Comparison of ENCODE assay signal across 8 cellular contexts in genomic region chr7:44046321-44047061, GRCh38. TPM values are rescaled to one million over a fixed set of nuclear protein-coding genes. Genes with fewer than 3 reads are reported as not detected.
DNase-seq lines count a peak whose midpoint lies in the region; ATAC-seq, FAIRE-seq and TF ChIP-seq lines count a peak whose summit lies in the region.

No MANE protein-coding gene starts in this region.

- WGBS in liver = 78% methylated on average over 8 of the region's 8 CpGs
- over 99% methylated on average over 8 of the region's 8 CpGs for WGBS in HepG2 (ENCODE audit: low lambda C conversion rate)
- 81% methylated on average over 8 of the region's 8 CpGs for WGBS in prostate gland

- peaks cover 68% of the 10 kb centered on the region for H3K4me1 Mint-ChIP-seq in activated CD4-positive, alpha-beta T cell treated with anti-CD3 and anti-CD28 coated beads, Interleukin-2, amount 10 ng/mL, durations not matched to agents 7 days and 5 days
- peaks cover 37 to 42% of the 10 kb centered on the region in 2 donors for H3K4me1 Mint-ChIP-seq in natural killer cell treated with Interleukin-12 subunit alpha and Interleukin-12 subunit beta and Interleukin-15 and Interleukin-18, amount 100 ng/mL, for 72 hours (ENCODE audit: low read depth in 2 of 2)

- DNase-seq in HepG2 (ENCODE audit: low spot score) (no peak), prostate gland (ENCODE audit: low spot score) (no peak), 8988T (no peak), HPDE6-E6E7 (ENCODE audit: extremely low spot score) (no peak)
- peak; percentile 48 for DNase-seq in activated CD4-positive, alpha-beta T cell treated with anti-CD3 and anti-CD28 coated beads, Interleukin-2, amount 10 ng/mL, durations not matched to agents 7 days and 5 days
- no peak for DNase-seq in natural killer cell treated with Interleukin-12 subunit alpha and Interleukin-12 subunit beta and Interleukin-15 and Interleukin-18, amount 100 ng/mL, for 72 hours (ENCODE audit: low spot score)

- peak overlapping the region; percentile 55 to 91 for H3K27ac ChIP-seq in liver (ENCODE audit: low read depth in 1 of 2, low read length in 2 of 2)
- H3K27ac ChIP-seq in HepG2 (ENCODE audit: extremely low read length, insufficient read depth, low read length) = no peak overlapping the region
- H3K27ac ChIP-seq in prostate gland = no peak overlapping the region

- intact Hi-C loops in HepG2 (cut with micrococcal nuclease; ENCODE audit: unreplicated experiment) = no loop called here
- intact Hi-C loops in prostate gland (cut with DNase I) = no loop called here

- H3K36me3 Mint-ChIP-seq in activated CD4-positive, alpha-beta T cell treated with anti-CD3 and anti-CD28 coated beads, Interleukin-2, amount 10 ng/mL, durations not matched to agents 7 days and 5 days (ENCODE audit: low read depth) = peaks cover 49% of the 10 kb centered on the region
- peaks cover 21% of the 10 kb centered on the region for H3K36me3 Mint-ChIP-seq in natural killer cell treated with Interleukin-12 subunit alpha and Interleukin-12 subunit beta and Interleukin-15 and Interleukin-18, amount 100 ng/mL, for 72 hours

- H3K9me3 Mint-ChIP-seq in activated CD4-positive, alpha-beta T cell treated with anti-CD3 and anti-CD28 coated beads, Interleukin-2, amount 10 ng/mL, durations not matched to agents 7 days and 5 days = no peaks in the 10 kb centered on the region
- no peaks in the 10 kb centered on the region for H3K9me3 Mint-ChIP-seq in natural killer cell treated with Interleukin-12 subunit alpha and Interleukin-12 subunit beta and Interleukin-15 and Interleukin-18, amount 100 ng/mL, for 72 hours

- H3K27me3 Mint-ChIP-seq in activated CD4-positive, alpha-beta T cell treated with anti-CD3 and anti-CD28 coated beads, Interleukin-2, amount 10 ng/mL, durations not matched to agents 7 days and 5 days = no peaks in the 10 kb centered on the region
- H3K27me3 Mint-ChIP-seq in natural killer cell treated with Interleukin-12 subunit alpha and Interleukin-12 subunit beta and Interleukin-15 and Interleukin-18, amount 100 ng/mL, for 72 hours = no peaks in the 10 kb centered on the region

- ATAC-seq in HepG2 (no peak), HG03175 (IDR thresholded peaks at IDR 0.05; ENCODE audit: unreplicated experiment) (peak; percentile 73)
- peak; percentile 50 to 65 for ATAC-seq in natural killer cell treated with Interleukin-12 subunit alpha and Interleukin-12 subunit beta and Interleukin-15 and Interleukin-18, amount 100 ng/mL, for 72 hours

- no peak for TF ChIP-seq POLR2A in HepG2 (IDR thresholded peaks at IDR 0.05; ENCODE audit: insufficient read depth in 1 of 2, low read depth in 2 of 2, low read length in 2 of 2)
- no peak for TF ChIP-seq POLR2A in prostate gland (IDR thresholded peaks at IDR 0.05)

- no peak for TF ChIP-seq CTCF in liver (IDR thresholded peaks at IDR 0.05; ENCODE audit: low read depth, low read length, missing input control)
- TF ChIP-seq CTCF in HepG2 (CRISPR knock-in tag; IDR thresholded peaks at IDR 0.05) = no peak
- no peak for TF ChIP-seq CTCF in prostate gland (IDR thresholded peaks at IDR 0.05)

- TF ChIP-seq RAD21 in liver (IDR thresholded peaks at IDR 0.05) (no peak), HepG2 (CRISPR knock-in tag; IDR thresholded peaks at IDR 0.05) (no peak)

- no peak for FAIRE-seq in HepG2 (lab: Jason Lieb, UNC)

- H3K79me2 ChIP-seq in HepG2 (ENCODE audit: insufficient read depth, low read length) = peaks cover 27% of the 10 kb centered on the region

- BruUV-seq in HepG2 (replicated peaks; lab: Mats Ljungman, UMichigan) = no TSS peak

- H3K27ac Mint-ChIP-seq in activated CD4-positive, alpha-beta T cell treated with anti-CD3 and anti-CD28 coated beads, Interleukin-2, amount 10 ng/mL, durations not matched to agents 7 days and 5 days = peak overlapping the region; percentile 94
- peak overlapping the region; percentile 87 to 92 for H3K27ac Mint-ChIP-seq in natural killer cell treated with Interleukin-12 subunit alpha and Interleukin-12 subunit beta and Interleukin-15 and Interleukin-18, amount 100 ng/mL, for 72 hours

- peak overlapping the region; percentile 86 for H3K4me3 Mint-ChIP-seq in activated CD4-positive, alpha-beta T cell treated with anti-CD3 and anti-CD28 coated beads, Interleukin-2, amount 10 ng/mL, durations not matched to agents 7 days and 5 days
- peak overlapping the region; percentile 91 for H3K4me3 Mint-ChIP-seq in natural killer cell treated with Interleukin-12 subunit alpha and Interleukin-12 subunit beta and Interleukin-15 and Interleukin-18, amount 100 ng/mL, for 72 hours

- in situ Hi-C loops in HepG2 (cut with HindIII; ENCODE audit: extremely low pct_ligation_motif_present, low pct_unique_long_range_greater_than_20kb) = no loop called here

- H3K36me3 ChIP-seq in liver (ENCODE audit: control insufficient read depth in 4 of 4, insufficient read depth in 3 of 4, low read depth in 1 of 4, low read length in 3 of 4) = peaks cover 5 to 18% (median 11%) of the 10 kb centered on the region in 4 donors
- peaks cover 11 to 27% of the 10 kb centered on the region in 2 experiments; a peak in 4 of 5 replicates for H3K36me3 ChIP-seq in HepG2 (replicated peaks in 1 of 2; ENCODE audit: control insufficient read depth in 1 of 2, insufficient read depth in 2 of 2, low read length in 2 of 2)
- peaks cover 3 to 9% of the 10 kb centered on the region in 2 donors for H3K36me3 ChIP-seq in prostate gland

- TF ChIP-seq EP300 in HepG2 (IDR thresholded peaks at IDR 0.05; ENCODE audit: low read depth in 2 of 2, low read length in 2 of 2) (no peak), HepG2 (CRISPR knock-in tag; IDR thresholded peaks at IDR 0.05; ENCODE audit: borderline replicate concordance) (no peak)

- POLR2A ChIA-PET in HepG2 (lab: Yijun Ruan, JAX) = no interaction called here
- POLR2A ChIA-PET in activated CD4-positive, alpha-beta T cell treated with anti-CD3 and anti-CD28 coated beads, Interleukin-2, amount 10 ng/mL, durations not matched to agents 7 days and 5 days (lab: Charles Lee) = no interaction called here

- H3K4me1 ChIP-seq in liver (ENCODE audit: control insufficient read depth in 4 of 4, insufficient read depth in 4 of 4, low read length in 3 of 4) (peaks cover 8 to 31% (median 23%) of the 10 kb centered on the region in 4 donors), HepG2 (ENCODE audit: insufficient read depth, low read length) (peaks cover 45% of the 10 kb centered on the region), prostate gland (replicated peaks) (peaks cover 13% of the 10 kb centered on the region)

- CTCF ChIA-PET in HepG2 (lab: Yijun Ruan, JAX; ENCODE audit: low intra/inter-chr PET ratio, low total read pairs) = no interaction called here
- CTCF ChIA-PET in activated CD4-positive, alpha-beta T cell treated with anti-CD3 and anti-CD28 coated beads, Interleukin-2, amount 10 ng/mL, durations not matched to agents 7 days and 5 days (lab: Charles Lee) = interaction anchor here (1.2 to 1.5 kb wide), 2 partner anchors 12 to 462 kb away, joined by 3 to 4 read pairs; no protein-coding TSS in a partner anchor

- H3K9me3 ChIP-seq in liver (ENCODE audit: control insufficient read depth in 4 of 4, low read length in 3 of 4) (no peaks in the 10 kb centered on the region), HepG2 (ENCODE audit: low read length) (no peaks in the 10 kb centered on the region), prostate gland (no peaks in the 10 kb centered on the region)

- H3K4me3 ChIP-seq in liver (ENCODE audit: low read depth in 1 of 3, low read length in 3 of 3) (no peak overlapping the region), HepG2 (replicated peaks in 1 of 3; ENCODE audit: insufficient read depth in 1 of 3, low read depth in 2 of 3, low read length in 3 of 3) (no peak overlapping the region), prostate gland (no peak overlapping the region)

- H2AFZ ChIP-seq in HepG2 (ENCODE audit: low read length) = no peak overlapping the region

- H3K9ac ChIP-seq in liver (ENCODE audit: low read depth in 1 of 2, low read length in 2 of 2) = no peak overlapping the region
- H3K9ac ChIP-seq in HepG2 (ENCODE audit: insufficient read depth, low read depth, low read length) = no peak overlapping the region

- no peaks in the 10 kb centered on the region for H4K20me1 ChIP-seq in HepG2 (ENCODE audit: insufficient read depth, low read length)

- H3K4me2 ChIP-seq in HepG2 (ENCODE audit: low read depth, low read length) = no peak overlapping the region

- no peaks in the 10 kb centered on the region for H3K27me3 ChIP-seq in liver (ENCODE audit: control insufficient read depth in 4 of 4, insufficient read depth in 4 of 4, low read length in 3 of 4)
- H3K27me3 ChIP-seq in HepG2 (ENCODE audit: control insufficient read depth in 1 of 2, insufficient read depth in 2 of 2, low read length in 2 of 2) = no peaks in the 10 kb centered on the region; a peak in 1 of 5 replicates
- no peaks in the 10 kb centered on the region for H3K27me3 ChIP-seq in prostate gland (replicated peaks; ENCODE audit: insufficient read depth)

RNA-seq across cellular contexts. Expression of gene DBNL, which starts 2.0 kb away (rescaled TPM):
- total RNA-seq in liver (10 to 100 TPM; 47.3 to 60.2 TPM), HepG2 (2016; rRNA removed; fragmentation: Illumina TruSeq; extraction: Trizol) (35.1 and 35.4 TPM in 2 replicates), prostate gland (100 to 1,000 TPM; 118 to 120 TPM)
- polyA plus RNA-seq in liver (10 to 100 TPM; 26.1 to 35.6 TPM), HepG2 (2011; rRNA removed) (20.8 and 29.0 TPM in 2 replicates)
- 6.3 and 6.7 TPM in 2 replicates for total RNA-seq in HepG2 (2016; cell fraction: cytosol; rRNA removed; fragmentation: Illumina TruSeq; extraction: Trizol; ENCODE audit: low read depth)
- 30.6 and 36.6 TPM in 2 replicates for total RNA-seq in HepG2 (2016; cell fraction: insoluble cytoplasmic fraction; rRNA removed; fragmentation: Illumina TruSeq; extraction: Trizol)
- total RNA-seq in HepG2 (2016; cell fraction: membrane; rRNA removed; fragmentation: Illumina TruSeq; extraction: Trizol) = 14.7 and 15.9 TPM in 2 replicates
- 17.2 and 21.8 TPM in 2 replicates for total RNA-seq in HepG2 (2016; cell fraction: nucleus; rRNA removed; fragmentation: Illumina TruSeq; extraction: Trizol)
- polyA plus RNA-seq in HepG2 (2011; cell fraction: cytosol; rRNA removed) = 15.5 and 19.5 TPM in 2 replicates
- 72.9 and 82.9 TPM in 2 replicates for polyA plus RNA-seq in HepG2 (2011; cell fraction: nucleus; rRNA removed)
- polyA plus RNA-seq in HepG2 (2012) = 17.6 and 18.9 TPM in 2 replicates
- polyA plus RNA-seq in HepG2 (2016; cell fraction: cytosol; fragmentation: Illumina TruSeq; extraction: Trizol; ENCODE audit: low read depth) = 5.0 and 5.7 TPM in 2 replicates
- polyA plus RNA-seq in HepG2 (2016; cell fraction: insoluble cytoplasmic fraction; fragmentation: Illumina TruSeq; extraction: Trizol; ENCODE audit: low read depth) = 31.8 and 36.6 TPM in 2 replicates
- 10.1 and 10.8 TPM in 2 replicates for polyA plus RNA-seq in HepG2 (2016; cell fraction: membrane; fragmentation: Illumina TruSeq; extraction: Trizol; ENCODE audit: low read depth)
- 26.3 and 34.3 TPM in 2 replicates for polyA plus RNA-seq in HepG2 (2016; cell fraction: nucleus; fragmentation: Illumina TruSeq; extraction: Trizol; ENCODE audit: insufficient read depth, low read depth)
- 51.2 and 89.6 TPM in 2 replicates for polyA minus RNA-seq in HepG2 (2011; rRNA and poly(A)+ RNA removed; ENCODE audit: low replicate concordance)
- 10.0 and 13.2 TPM in 2 replicates for polyA minus RNA-seq in HepG2 (2011; cell fraction: cytosol; rRNA and poly(A)+ RNA removed)
- polyA minus RNA-seq in HepG2 (2011; cell fraction: nucleus; rRNA and poly(A)+ RNA removed) = 31.3 and 34.3 TPM in 2 replicates
- 100 to 1,000 TPM; 152 to 168 TPM for total RNA-seq in activated CD4-positive, alpha-beta T cell treated with anti-CD3 and anti-CD28 coated beads, Interleukin-2, amount 10 ng/mL, durations not matched to agents 7 days and 5 days
- total RNA-seq in natural killer cell treated with Interleukin-12 subunit alpha and Interleukin-12 subunit beta and Interleukin-15 and Interleukin-18, amount 100 ng/mL, for 72 hours = 100 to 1,000 TPM; 173 to 202 TPM

RNA-seq across cellular contexts. Expression of gene PGAM2, which starts 18.9 kb away (rescaled TPM):
- 1 to 10 TPM in 1 of 2 donors, under 1 TPM in 1; 0.42 to 2.3 TPM for total RNA-seq in liver
- under 1 TPM; 0.13 to 0.56 TPM for polyA plus RNA-seq in liver
- 0.22 TPM in 1 of 2 replicates, not detected in the other for total RNA-seq in HepG2 (2016; rRNA removed; fragmentation: Illumina TruSeq; extraction: Trizol)
- total RNA-seq in HepG2 (2016; cell fraction: cytosol; rRNA removed; fragmentation: Illumina TruSeq; extraction: Trizol; ENCODE audit: low read depth) = not detected in 2 replicates
- not detected in 2 replicates for total RNA-seq in HepG2 (2016; cell fraction: insoluble cytoplasmic fraction; rRNA removed; fragmentation: Illumina TruSeq; extraction: Trizol)
- total RNA-seq in HepG2 (2016; cell fraction: membrane; rRNA removed; fragmentation: Illumina TruSeq; extraction: Trizol) = not detected in 2 replicates
- total RNA-seq in HepG2 (2016; cell fraction: nucleus; rRNA removed; fragmentation: Illumina TruSeq; extraction: Trizol) = not detected in 2 replicates
- 0.18 TPM in 1 of 2 replicates, not detected in the other for polyA plus RNA-seq in HepG2 (2011; rRNA removed)
- 0.13 TPM in 1 of 2 replicates, not detected in the other for polyA plus RNA-seq in HepG2 (2011; cell fraction: cytosol; rRNA removed)
- polyA plus RNA-seq in HepG2 (2011; cell fraction: nucleus; rRNA removed) = 1.5 and 1.9 TPM in 2 replicates
- polyA plus RNA-seq in HepG2 (2012) = 0.35 and 0.49 TPM in 2 replicates
- polyA plus RNA-seq in HepG2 (2016; cell fraction: cytosol; fragmentation: Illumina TruSeq; extraction: Trizol; ENCODE audit: low read depth) = not detected in 2 replicates
- not detected in 2 replicates for polyA plus RNA-seq in HepG2 (2016; cell fraction: insoluble cytoplasmic fraction; fragmentation: Illumina TruSeq; extraction: Trizol; ENCODE audit: low read depth)
- polyA plus RNA-seq in HepG2 (2016; cell fraction: membrane; fragmentation: Illumina TruSeq; extraction: Trizol; ENCODE audit: low read depth) = not detected in 2 replicates
- not detected in 2 replicates for polyA plus RNA-seq in HepG2 (2016; cell fraction: nucleus; fragmentation: Illumina TruSeq; extraction: Trizol; ENCODE audit: insufficient read depth, low read depth)
- polyA minus RNA-seq in HepG2 (2011; rRNA and poly(A)+ RNA removed; ENCODE audit: low replicate concordance) = 0.19 and 0.24 TPM in 2 replicates
- polyA minus RNA-seq in HepG2 (2011; cell fraction: cytosol; rRNA and poly(A)+ RNA removed) = not detected in 2 replicates
- polyA minus RNA-seq in HepG2 (2011; cell fraction: nucleus; rRNA and poly(A)+ RNA removed) = 0.62 and 0.90 TPM in 2 replicates
- total RNA-seq in activated CD4-positive, alpha-beta T cell treated with anti-CD3 and anti-CD28 coated beads, Interleukin-2, amount 10 ng/mL, durations not matched to agents 7 days and 5 days = under 1 TPM in 1 of 2 experiments, not detected in 1; 0.32 TPM
- total RNA-seq in natural killer cell treated with Interleukin-12 subunit alpha and Interleukin-12 subunit beta and Interleukin-15 and Interleukin-18, amount 100 ng/mL, for 72 hours = not detected
- total RNA-seq in prostate gland = 1 to 10 TPM in 1 of 2 donors, not detected in 1; 9.7 TPM

RNA-seq across cellular contexts. Expression of gene POLM, which starts 35.8 kb away (rescaled TPM):
- total RNA-seq in liver = 10 to 100 TPM in 1 of 2 donors, 1 to 10 TPM in 1; 6.9 to 24.0 TPM
- 1 to 10 TPM; 9.1 to 9.4 TPM for polyA plus RNA-seq in liver
- total RNA-seq in HepG2 (2016; rRNA removed; fragmentation: Illumina TruSeq; extraction: Trizol) = 2.4 and 5.2 TPM in 2 replicates
- total RNA-seq in HepG2 (2016; cell fraction: cytosol; rRNA removed; fragmentation: Illumina TruSeq; extraction: Trizol; ENCODE audit: low read depth) = 1.4 and 2.1 TPM in 2 replicates
- total RNA-seq in HepG2 (2016; cell fraction: insoluble cytoplasmic fraction; rRNA removed; fragmentation: Illumina TruSeq; extraction: Trizol) = 2.6 and 4.6 TPM in 2 replicates
- total RNA-seq in HepG2 (2016; cell fraction: membrane; rRNA removed; fragmentation: Illumina TruSeq; extraction: Trizol) = 2.7 and 2.8 TPM in 2 replicates
- 7.3 and 9.5 TPM in 2 replicates for total RNA-seq in HepG2 (2016; cell fraction: nucleus; rRNA removed; fragmentation: Illumina TruSeq; extraction: Trizol)
- 5.4 and 6.6 TPM in 2 replicates for polyA plus RNA-seq in HepG2 (2011; rRNA removed)
- polyA plus RNA-seq in HepG2 (2011; cell fraction: cytosol; rRNA removed) = 2.2 and 3.1 TPM in 2 replicates
- polyA plus RNA-seq in HepG2 (2011; cell fraction: nucleus; rRNA removed) = 30.4 and 31.3 TPM in 2 replicates
- 4.0 and 4.2 TPM in 2 replicates for polyA plus RNA-seq in HepG2 (2012)
- 1.0 and 1.4 TPM in 2 replicates for polyA plus RNA-seq in HepG2 (2016; cell fraction: cytosol; fragmentation: Illumina TruSeq; extraction: Trizol; ENCODE audit: low read depth)
- 1.9 and 2.4 TPM in 2 replicates for polyA plus RNA-seq in HepG2 (2016; cell fraction: insoluble cytoplasmic fraction; fragmentation: Illumina TruSeq; extraction: Trizol; ENCODE audit: low read depth)
- polyA plus RNA-seq in HepG2 (2016; cell fraction: membrane; fragmentation: Illumina TruSeq; extraction: Trizol; ENCODE audit: low read depth) = 1.9 and 2.2 TPM in 2 replicates
- polyA plus RNA-seq in HepG2 (2016; cell fraction: nucleus; fragmentation: Illumina TruSeq; extraction: Trizol; ENCODE audit: insufficient read depth, low read depth) = 20.1 and 20.6 TPM in 2 replicates
- 11.8 and 14.8 TPM in 2 replicates for polyA minus RNA-seq in HepG2 (2011; rRNA and poly(A)+ RNA removed; ENCODE audit: low replicate concordance)
- 3.9 and 5.2 TPM in 2 replicates for polyA minus RNA-seq in HepG2 (2011; cell fraction: cytosol; rRNA and poly(A)+ RNA removed)
- polyA minus RNA-seq in HepG2 (2011; cell fraction: nucleus; rRNA and poly(A)+ RNA removed) = 17.9 and 18.9 TPM in 2 replicates
- 10 to 100 TPM; 31.8 to 38.2 TPM for total RNA-seq in activated CD4-positive, alpha-beta T cell treated with anti-CD3 and anti-CD28 coated beads, Interleukin-2, amount 10 ng/mL, durations not matched to agents 7 days and 5 days
- 10 to 100 TPM; 25.9 to 66.9 TPM for total RNA-seq in natural killer cell treated with Interleukin-12 subunit alpha and Interleukin-12 subunit beta and Interleukin-15 and Interleukin-18, amount 100 ng/mL, for 72 hours
- total RNA-seq in prostate gland = 10 to 100 TPM; 63.7 to 80.7 TPM

RNA-seq across cellular contexts. Expression of gene SPDYE1, which starts 48.8 kb away (rescaled TPM):
- total RNA-seq in liver (not detected), HepG2 (2016; rRNA removed; fragmentation: Illumina TruSeq; extraction: Trizol) (not detected in 2 replicates), prostate gland (under 1 TPM in 1 of 2 donors, not detected in 1; 0.17 TPM)
- polyA plus RNA-seq in liver (under 1 TPM in 1 of 2 donors, not detected in 1; 0.71 TPM), HepG2 (2011; rRNA removed) (not detected in 2 replicates)
- total RNA-seq in HepG2 (2016; cell fraction: cytosol; rRNA removed; fragmentation: Illumina TruSeq; extraction: Trizol; ENCODE audit: low read depth) = not detected in 2 replicates
- total RNA-seq in HepG2 (2016; cell fraction: insoluble cytoplasmic fraction; rRNA removed; fragmentation: Illumina TruSeq; extraction: Trizol) = not detected in 2 replicates
- not detected in 2 replicates for total RNA-seq in HepG2 (2016; cell fraction: membrane; rRNA removed; fragmentation: Illumina TruSeq; extraction: Trizol)
- not detected in 2 replicates for total RNA-seq in HepG2 (2016; cell fraction: nucleus; rRNA removed; fragmentation: Illumina TruSeq; extraction: Trizol)
- polyA plus RNA-seq in HepG2 (2011; cell fraction: cytosol; rRNA removed) = not detected in 2 replicates
- polyA plus RNA-seq in HepG2 (2011; cell fraction: nucleus; rRNA removed) = not detected in 2 replicates
- 0.07 and 0.23 TPM in 2 replicates for polyA plus RNA-seq in HepG2 (2012)
- polyA plus RNA-seq in HepG2 (2016; cell fraction: cytosol; fragmentation: Illumina TruSeq; extraction: Trizol; ENCODE audit: low read depth) = not detected in 2 replicates
- polyA plus RNA-seq in HepG2 (2016; cell fraction: insoluble cytoplasmic fraction; fragmentation: Illumina TruSeq; extraction: Trizol; ENCODE audit: low read depth) = not detected in 2 replicates
- polyA plus RNA-seq in HepG2 (2016; cell fraction: membrane; fragmentation: Illumina TruSeq; extraction: Trizol; ENCODE audit: low read depth) = not detected in 2 replicates
- polyA plus RNA-seq in HepG2 (2016; cell fraction: nucleus; fragmentation: Illumina TruSeq; extraction: Trizol; ENCODE audit: insufficient read depth, low read depth) = 0.19 and 0.36 TPM in 2 replicates
- not detected in 2 replicates for polyA minus RNA-seq in HepG2 (2011; rRNA and poly(A)+ RNA removed; ENCODE audit: low replicate concordance)
- not detected in 2 replicates for polyA minus RNA-seq in HepG2 (2011; cell fraction: cytosol; rRNA and poly(A)+ RNA removed)
- not detected in 2 replicates for polyA minus RNA-seq in HepG2 (2011; cell fraction: nucleus; rRNA and poly(A)+ RNA removed)
- total RNA-seq in activated CD4-positive, alpha-beta T cell treated with anti-CD3 and anti-CD28 coated beads, Interleukin-2, amount 10 ng/mL, durations not matched to agents 7 days and 5 days = not detected
- total RNA-seq in natural killer cell treated with Interleukin-12 subunit alpha and Interleukin-12 subunit beta and Interleukin-15 and Interleukin-18, amount 100 ng/mL, for 72 hours = not detected

RNA-seq across cellular contexts. Expression of gene AEBP1, which starts 57.7 kb away (rescaled TPM):
- total RNA-seq in liver = 10 to 100 TPM in 1 of 2 donors, 1 to 10 TPM in 1; 3.4 to 13.3 TPM
- polyA plus RNA-seq in liver = 10 to 100 TPM in 1 of 2 donors, 1 to 10 TPM in 1; 3.8 to 11.5 TPM
- total RNA-seq in HepG2 (2016; rRNA removed; fragmentation: Illumina TruSeq; extraction: Trizol) = 0.22 TPM in 1 of 2 replicates, not detected in the other
- not detected in 2 replicates for total RNA-seq in HepG2 (2016; cell fraction: cytosol; rRNA removed; fragmentation: Illumina TruSeq; extraction: Trizol; ENCODE audit: low read depth)
- total RNA-seq in HepG2 (2016; cell fraction: insoluble cytoplasmic fraction; rRNA removed; fragmentation: Illumina TruSeq; extraction: Trizol) = 0.04 TPM in 1 of 2 replicates, not detected in the other
- total RNA-seq in HepG2 (2016; cell fraction: membrane; rRNA removed; fragmentation: Illumina TruSeq; extraction: Trizol) = not detected in 2 replicates
- not detected in 2 replicates for total RNA-seq in HepG2 (2016; cell fraction: nucleus; rRNA removed; fragmentation: Illumina TruSeq; extraction: Trizol)
- 0.55 and 0.81 TPM in 2 replicates for polyA plus RNA-seq in HepG2 (2011; rRNA removed)
- 0.15 and 0.27 TPM in 2 replicates for polyA plus RNA-seq in HepG2 (2011; cell fraction: cytosol; rRNA removed)
- polyA plus RNA-seq in HepG2 (2011; cell fraction: nucleus; rRNA removed) = 6.7 and 6.8 TPM in 2 replicates
- 0.96 and 1.3 TPM in 2 replicates for polyA plus RNA-seq in HepG2 (2012)
- polyA plus RNA-seq in HepG2 (2016; cell fraction: cytosol; fragmentation: Illumina TruSeq; extraction: Trizol; ENCODE audit: low read depth) = not detected in 2 replicates
- not detected in 2 replicates for polyA plus RNA-seq in HepG2 (2016; cell fraction: insoluble cytoplasmic fraction; fragmentation: Illumina TruSeq; extraction: Trizol; ENCODE audit: low read depth)
- not detected in 2 replicates for polyA plus RNA-seq in HepG2 (2016; cell fraction: membrane; fragmentation: Illumina TruSeq; extraction: Trizol; ENCODE audit: low read depth)
- polyA plus RNA-seq in HepG2 (2016; cell fraction: nucleus; fragmentation: Illumina TruSeq; extraction: Trizol; ENCODE audit: insufficient read depth, low read depth) = 0.29 and 0.89 TPM in 2 replicates
- polyA minus RNA-seq in HepG2 (2011; rRNA and poly(A)+ RNA removed; ENCODE audit: low replicate concordance) = 0.14 TPM in 1 of 2 replicates, not detected in the other
- 0.18 and 0.79 TPM in 2 replicates for polyA minus RNA-seq in HepG2 (2011; cell fraction: cytosol; rRNA and poly(A)+ RNA removed)
- 0.37 and 0.64 TPM in 2 replicates for polyA minus RNA-seq in HepG2 (2011; cell fraction: nucleus; rRNA and poly(A)+ RNA removed)
- 1 to 10 TPM; 4.1 to 4.8 TPM for total RNA-seq in activated CD4-positive, alpha-beta T cell treated with anti-CD3 and anti-CD28 coated beads, Interleukin-2, amount 10 ng/mL, durations not matched to agents 7 days and 5 days
- total RNA-seq in natural killer cell treated with Interleukin-12 subunit alpha and Interleukin-12 subunit beta and Interleukin-15 and Interleukin-18, amount 100 ng/mL, for 72 hours = 1 to 10 TPM; 1.0 to 2.4 TPM
- total RNA-seq in prostate gland = 100 to 1,000 TPM in 1 of 2 donors, 10 to 100 TPM in 1; 40.4 to 219 TPM

Comparison
In these comparisons a context has a peak if more than half of its experiments do, and no peak if none do; other contexts are left out.
1. H3K27ac ChIP-seq: peak in liver (2 of 2); none in HepG2 (single experiment) and prostate gland (0 of 2).